In genomic region chr19:532578-533484, GRCh38 we compare ENCODE assay signal across 8 cellular contexts. TPM values are rescaled to one million over a fixed set of nuclear protein-coding genes. Genes with fewer than 3 reads are reported as not detected.
DNase-seq lines count a peak whose midpoint lies in the region; ATAC-seq and TF ChIP-seq lines count a peak whose summit lies in the region.

No MANE protein-coding gene starts in this region.

- WGBS in HUES64: 13% methylated on average over 54 of the region's 54 CpGs

- peak overlapping the region; percentile 98 for H3K4me3 ChIP-seq in HUES64 (ENCODE audit: low read length)
- peak overlapping the region; percentile 88 for H3K4me3 ChIP-seq in iPS-20b (ENCODE audit: low read length)

- H3K9ac ChIP-seq in HUES64 (ENCODE audit: low read depth, low read length) (peak overlapping the region; percentile 94), iPS-20b (ENCODE audit: low read depth, low read length) (peak overlapping the region; percentile 87)

- H3K36me3 ChIP-seq in HUES64 (ENCODE audit: insufficient read depth, low read length) (peaks cover 27% of the 10 kb centered on the region), iPS-20b (ENCODE audit: insufficient read depth, low read depth, low read length) (peaks cover 20% of the 10 kb centered on the region)

- H3K27me3 ChIP-seq in HUES64 (ENCODE audit: insufficient read depth, low read length): no peaks in the 10 kb centered on the region
- no peaks in the 10 kb centered on the region for H3K27me3 ChIP-seq in iPS-20b (ENCODE audit: insufficient read depth, low read length)

- intact Hi-C loops in sciatic nerve (cut with DNase I): no loop called here

- H3K4me1 ChIP-seq in HUES64 (ENCODE audit: insufficient read depth, low read length) (no peaks in the 10 kb centered on the region; the same call in 1 of the 2 replicates), iPS-20b (ENCODE audit: insufficient read depth, low read length) (no peaks in the 10 kb centered on the region)

- DNase-seq in Daoy (ENCODE audit: low read depth): peak; percentile 59
- DNase-seq in central memory CD4-positive, alpha-beta T cell: peak; percentile 35
- peak; percentile 78 for DNase-seq in sciatic nerve (ENCODE audit: low spot score)

- H3K9me3 ChIP-seq in HUES64 (ENCODE audit: insufficient read depth, low read depth, low read length): no peaks in the 10 kb centered on the region
- H3K9me3 ChIP-seq in iPS-20b (ENCODE audit: insufficient read depth, low read depth, low read length): no peaks in the 10 kb centered on the region

- H3K27ac ChIP-seq in HUES64 (ENCODE audit: low read depth, low read length) (peak overlapping the region; percentile 34), iPS-20b (ENCODE audit: low read length) (no peak overlapping the region)

- ATAC-seq in SK-N-SH treated with all-trans-retinoic acid at 6 μM for 48 hours (peak; percentile 62), sciatic nerve (peak; percentile 71), HG03439 (IDR thresholded peaks at IDR 0.05; ENCODE audit: unreplicated experiment) (no peak), HG03521 (IDR thresholded peaks at IDR 0.05; ENCODE audit: unreplicated experiment) (no peak)

TF ChIP-seq in SK-N-SH treated with all-trans-retinoic acid at 6 μM for 48 hours, 23 proteins besides CTCF, POLR2A, EP300 and RAD21:
- TF ChIP-seq PPARA (CRISPR knock-in tag; IDR thresholded peaks at IDR 0.05; ENCODE audit: borderline replicate concordance) (no peak), CREB5 (CRISPR knock-in tag; IDR thresholded peaks at IDR 0.05; ENCODE audit: low read depth) (no peak), GLIS3 (CRISPR knock-in tag; IDR thresholded peaks at IDR 0.05) (no peak), CSDC2 (CRISPR knock-in tag; IDR thresholded peaks at IDR 0.05) (no peak), BACH2 (CRISPR knock-in tag; IDR thresholded peaks at IDR 0.05; ENCODE audit: borderline replicate concordance) (no peak), CSRNP3 (CRISPR knock-in tag; IDR thresholded peaks at IDR 0.05) (no peak), TSHZ2 (CRISPR knock-in tag; IDR thresholded peaks at IDR 0.05) (no peak), SNAI2 (CRISPR knock-in tag; IDR thresholded peaks at IDR 0.05) (no peak), ZFP30 (CRISPR knock-in tag; IDR thresholded peaks at IDR 0.05) (no peak)
TF ChIP-seq in SK-N-SH treated with all-trans-retinoic acid at 6 μM for 48 hours: peak in this region for 0.

RNA-seq across cellular contexts. Expression of gene CDC34, which starts 1.3 kb away (rescaled TPM):
- total RNA-seq in Daoy (2014; rRNA removed; shearing (Covaris generic)): 105 and 108 TPM in 2 replicates
- 94.3 TPM for polyA plus RNA-seq in HUES64 (2013, experiment 1 of 2)
- polyA plus RNA-seq in HUES64 (2013, experiment 2 of 2): 90.8 TPM
- 40.2 TPM for total RNA-seq in sciatic nerve

RNA-seq across cellular contexts. Expression of gene GZMM, which starts 11.0 kb away (rescaled TPM):
- 4.2 and 5.5 TPM in 2 replicates for total RNA-seq in Daoy (2014; rRNA removed; shearing (Covaris generic))
- not detected for polyA plus RNA-seq in HUES64 (2013, experiment 1 of 2)
- 0.32 TPM for polyA plus RNA-seq in HUES64 (2013, experiment 2 of 2)
- 1.4 TPM for total RNA-seq in sciatic nerve

RNA-seq across cellular contexts. Expression of gene TPGS1, which starts 25.5 kb away (rescaled TPM):
- 54.9 and 58.9 TPM in 2 replicates for total RNA-seq in Daoy (2014; rRNA removed; shearing (Covaris generic))
- 10.0 TPM for polyA plus RNA-seq in HUES64 (2013, experiment 1 of 2)
- 10.3 TPM for polyA plus RNA-seq in HUES64 (2013, experiment 2 of 2)
- total RNA-seq in sciatic nerve: 18.5 TPM

RNA-seq across cellular contexts. Expression of gene MADCAM1, which starts 36.5 kb away (rescaled TPM):
- not detected in 2 replicates for total RNA-seq in Daoy (2014; rRNA removed; shearing (Covaris generic))
- polyA plus RNA-seq in HUES64 (2013, experiment 1 of 2): 0.45 TPM
- polyA plus RNA-seq in HUES64 (2013, experiment 2 of 2): 0.57 TPM
- total RNA-seq in sciatic nerve: 1.1 TPM

RNA-seq across cellular contexts. Expression of gene BSG, which starts 39.6 kb away (rescaled TPM):
- total RNA-seq in Daoy (2014; rRNA removed; shearing (Covaris generic)): 501 and 514 TPM in 2 replicates
- 510 TPM for polyA plus RNA-seq in HUES64 (2013, experiment 1 of 2)
- 542 TPM for polyA plus RNA-seq in HUES64 (2013, experiment 2 of 2)
- total RNA-seq in sciatic nerve: 246 TPM

Comparison
In these comparisons a context has a peak if more than half of its experiments do, and no peak if none do; other contexts are left out.
1. ATAC-seq: peak in SK-N-SH treated with all-trans-retinoic acid at 6 μM for 48 hours (single experiment) and sciatic nerve (single experiment); none in HG03439 (single experiment) and HG03521 (single experiment).
2. Peak in every context shown above with its lines, with median percentiles within 50 percentile points of each other: DNase-seq.